9 cellular contexts compared by ENCODE assay signal in the genomic region with DNA sequence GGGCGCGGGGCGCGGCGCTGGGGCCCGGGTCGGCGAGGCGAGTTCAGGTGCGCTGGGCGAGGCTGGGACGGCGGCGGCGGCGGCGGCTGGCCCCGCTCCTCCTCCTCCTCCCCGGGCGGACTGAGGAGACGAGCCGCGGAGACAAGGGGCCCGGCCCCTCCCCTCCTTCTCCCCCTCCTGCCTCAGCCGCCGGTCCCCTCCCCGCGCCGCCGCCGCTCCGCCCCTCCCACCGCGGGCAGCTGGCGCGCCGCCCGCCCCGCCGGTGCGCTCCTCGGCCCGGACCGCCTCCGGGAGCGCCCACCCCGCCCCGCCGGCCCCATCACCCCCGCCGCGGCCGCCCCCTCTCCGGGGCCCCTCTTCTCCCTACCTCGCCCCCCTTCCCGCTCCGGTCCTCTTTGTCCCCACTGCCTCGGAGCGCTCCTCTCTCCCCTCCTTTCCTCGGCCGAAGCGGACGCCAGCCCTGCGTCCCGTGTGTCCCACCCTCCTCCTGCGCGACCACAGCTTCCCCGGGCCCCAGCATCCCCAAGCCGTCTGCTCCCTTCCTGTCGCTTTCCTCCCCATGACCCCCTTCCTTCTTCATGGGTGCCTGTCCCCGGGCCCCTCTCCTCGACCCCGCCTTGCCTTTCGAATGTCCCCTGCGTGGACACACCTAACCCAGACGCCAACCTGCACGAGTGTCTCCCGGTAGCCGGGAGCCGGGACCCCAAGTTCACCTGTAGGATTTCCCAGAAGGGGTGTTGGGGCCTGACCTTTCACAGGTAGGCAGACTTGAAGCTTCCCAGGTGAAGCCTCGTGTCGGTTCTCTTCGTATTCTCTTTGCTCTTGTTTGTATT. TPM values are rescaled to one million over a fixed set of nuclear protein-coding genes. Genes with fewer than 3 reads are reported as not detected.
DNase-seq lines count a peak whose midpoint lies in the region; ATAC-seq lines count a peak whose summit lies in the region.
"Had no signal": no experiment of that assay in that cellular context is flagged by ENCODE, and none has a peak within 500 bp of the region (broad histone marks: within the 10 kb centered on the region; RNA-seq: fewer than 3 reads in every experiment).

Gene TOX3 (minus strand): TSS at position 143 of the 833 bp plus-strand sequence. CDS start 420 bp downstream, outside the sequence.

- peaks cover 57% of the 10 kb centered on the region for H3K27me3 Mint-ChIP-seq in dendritic cell treated with granulocyte-macrophage colony-stimulating factor and Interleukin-4, amounts not matched to agents 40 ng/mL and 50 ng/mL, for 4 days
- peaks cover 52 to 75% (median 65%) of the 10 kb centered on the region in 3 donors for H3K27me3 Mint-ChIP-seq in naive B cell

- no peaks in the 10 kb centered on the region for H3K9me3 Mint-ChIP-seq in dendritic cell treated with granulocyte-macrophage colony-stimulating factor and Interleukin-4, amounts not matched to agents 40 ng/mL and 50 ng/mL, for 4 days
- H3K9me3 Mint-ChIP-seq in naive B cell: peaks cover 0 to 4% (median 0%) of the 10 kb centered on the region in 7 donors
- H3K9me3 Mint-ChIP-seq: T-helper 1 cell treated with Interleukin-12 subunit alpha and Interleukin-12 subunit beta and Interleukin-4 antibody, amounts not matched to agents 30 μg/mL and 1 μg/mL, for 36 hours had no signal

- no peak within 1 kb of the TSS for H3K27ac Mint-ChIP-seq in dendritic cell treated with granulocyte-macrophage colony-stimulating factor and Interleukin-4, amounts not matched to agents 40 ng/mL and 50 ng/mL, for 4 days
- no peak within 1 kb of the TSS for H3K27ac Mint-ChIP-seq in naive B cell
- H3K27ac Mint-ChIP-seq: T-helper 1 cell treated with Interleukin-12 subunit alpha and Interleukin-12 subunit beta and Interleukin-4 antibody, amounts not matched to agents 30 μg/mL and 1 μg/mL, for 36 hours had no signal

- no peaks in the 10 kb centered on the region for H3K36me3 Mint-ChIP-seq in dendritic cell treated with granulocyte-macrophage colony-stimulating factor and Interleukin-4, amounts not matched to agents 40 ng/mL and 50 ng/mL, for 4 days (ENCODE audit: low read depth)
- H3K36me3 Mint-ChIP-seq in naive B cell: peaks cover 0 to 5% of the 10 kb centered on the region in 2 donors

- ATAC-seq in naive B cell (ENCODE audit: low read depth in 2 of 2): no peak
- ATAC-seq in GM21390 (IDR thresholded peaks at IDR 0.05; ENCODE audit: unreplicated experiment): no peak

- no peaks in the 10 kb centered on the region for H3K4me1 Mint-ChIP-seq in dendritic cell treated with granulocyte-macrophage colony-stimulating factor and Interleukin-4, amounts not matched to agents 40 ng/mL and 50 ng/mL, for 4 days (ENCODE audit: low read depth)
- peaks cover 10 to 18% (median 13%) of the 10 kb centered on the region in 3 donors for H3K4me1 Mint-ChIP-seq in naive B cell

- peak within 1 kb of the TSS; percentile 46 for H3K4me3 Mint-ChIP-seq in dendritic cell treated with granulocyte-macrophage colony-stimulating factor and Interleukin-4, amounts not matched to agents 40 ng/mL and 50 ng/mL, for 4 days
- peak within 1 kb of the TSS in 6 of 8 donors; percentile 55 to 76 (median 70) for H3K4me3 Mint-ChIP-seq in naive B cell
- H3K4me3 Mint-ChIP-seq: T-helper 1 cell treated with Interleukin-12 subunit alpha and Interleukin-12 subunit beta and Interleukin-4 antibody, amounts not matched to agents 30 μg/mL and 1 μg/mL, for 36 hours had no signal

- DNase-seq in Ammon's horn (ENCODE audit: low spot score) (peak; percentile 16), LoVo (ENCODE audit: low spot score) (peak; percentile 34), naive B cell (no peak), 8988T (no peak), dermis blood vessel endothelial cell (no peak), putamen (ENCODE audit: low spot score) (no peak)

- intact Hi-C loops in dendritic cell treated with granulocyte-macrophage colony-stimulating factor and Interleukin-4, amounts not matched to agents 40 ng/mL and 50 ng/mL, for 4 days (cut with micrococcal nuclease): no loop called here

RNA-seq across cellular contexts. Expression of gene TOX3, which starts in this region (rescaled TPM):
- not detected for polyA plus RNA-seq in naive B cell (ENCODE audit: low read depth in 6 of 6)
- under 0.01 TPM in 1 of 2 replicates, not detected in the other for total RNA-seq in dermis blood vessel endothelial cell

Comparison
In these comparisons a context has a peak if more than half of its experiments do, and no peak if none do; other contexts are left out.
1. DNase-seq: peak in Ammon's horn (single experiment) and LoVo (single experiment); none in naive B cell (single experiment), 8988T (single experiment), dermis blood vessel endothelial cell (single experiment) and putamen (single experiment).